In the genomic region with DNA sequence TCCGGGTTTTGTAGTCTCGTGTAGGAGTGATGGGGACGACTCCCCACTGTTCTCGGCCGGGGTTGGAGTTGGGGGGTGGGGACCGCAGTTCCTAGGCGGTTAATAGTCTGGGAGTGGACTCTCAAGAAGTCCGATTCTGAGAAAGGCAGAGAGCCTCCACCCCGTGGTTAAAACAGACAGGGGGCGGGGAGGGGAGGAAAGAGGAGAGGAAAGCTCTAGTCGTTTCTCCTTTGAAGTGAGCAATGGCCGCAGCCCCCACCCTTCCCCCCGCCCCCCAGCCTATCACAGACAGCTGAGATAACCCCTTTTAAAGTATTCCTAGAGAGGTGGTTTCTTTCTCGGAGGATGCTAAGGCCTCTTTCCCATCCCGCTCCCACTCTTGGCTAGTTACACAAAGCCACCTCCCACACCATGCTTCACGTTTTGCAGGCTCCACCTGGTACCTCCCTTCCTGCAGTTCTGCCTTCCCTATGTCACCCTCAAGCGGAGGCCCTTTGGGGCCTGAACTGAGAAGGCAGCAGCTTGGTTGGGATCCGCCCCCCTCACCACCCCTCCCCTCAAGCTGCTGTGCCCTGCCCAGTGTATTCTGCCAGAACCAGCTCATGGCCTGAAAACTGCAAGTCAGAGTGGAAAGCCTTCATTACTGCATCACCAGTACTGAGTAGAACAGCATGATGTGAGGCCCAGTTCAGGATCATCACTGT, we compare ENCODE assay signal across 8 cellular contexts. TPM values are rescaled to one million over a fixed set of nuclear protein-coding genes. Genes with fewer than 3 reads are reported as not detected.
DNase-seq lines count a peak whose midpoint lies in the region; ATAC-seq, FAIRE-seq and TF ChIP-seq lines count a peak whose summit lies in the region.

No MANE protein-coding gene starts in this region.

- intact Hi-C loops in K562 (cut with micrococcal nuclease) = no loop called here

- no TSS peak for BruUV-seq in K562 (replicated peaks; lab: Mats Ljungman, UMichigan)

- TF ChIP-seq CTCF in AG04449 (IDR thresholded peaks at IDR 0.05; ENCODE audit: insufficient read depth, low read length, missing control alignments) (no peak), HEK293 (tag by site-specific recombination; IDR thresholded peaks at IDR 0.05) (no peak), K562 (IDR thresholded peaks at IDR 0.05 in 2 of 3, conservative IDR thresholded peaks at IDR 0.05 in 1 of 3; ENCODE audit: insufficient read depth in 2 of 3, low read depth in 1 of 3, low read length in 3 of 3) (no peak)

- CTCF ChIA-PET in AG04449 (lab: Yijun Ruan, JAX) (interaction anchor here (0.6 to 18.1 kb wide), 9 partner anchors 11 to 255 kb away, joined by 3 to 316 read pairs (median 8); partner anchors contain the start of genes GNB3, MLF2, P3H3 and SPSB2), HEK293 (lab: Yijun Ruan, JAX) (interaction anchor here (0.6 to 8.4 kb wide), 10 partner anchors 12 to 255 kb away, joined by 3 to 71 read pairs (median 4); partner anchors contain the start of genes GNB3, PTMS and SPSB2), K562 (lab: Yijun Ruan, JAX; ENCODE audit: low intra/inter-chr PET ratio) (no interaction called here)

- no peaks in the 10 kb centered on the region for H3K27me3 ChIP-seq in K562 (ENCODE audit: control insufficient read depth in 2 of 2, insufficient read depth in 2 of 2, low read length in 2 of 2)

- peaks cover 53% of the 10 kb centered on the region for H3K79me2 ChIP-seq in K562 (ENCODE audit: control insufficient read depth, insufficient read depth, low read length)

- TF ChIP-seq EP300 in K562 (IDR thresholded peaks at IDR 0.05; ENCODE audit: low read length) = no peak

- H3K9me3 ChIP-seq in HEK293 (ENCODE audit: control insufficient read depth, insufficient read depth, low read depth, low read length) (no peaks in the 10 kb centered on the region), K562 (replicated peaks; ENCODE audit: control insufficient read depth, insufficient read depth, low read depth, low read length) (no peaks in the 10 kb centered on the region)

- H3K27ac ChIP-seq in HEK293 (ENCODE audit: extremely low read depth, low read depth, low read length) (peak overlapping the region; percentile 40; the same call in 1 of the 2 replicates), K562 (ENCODE audit: extremely low read depth, low read depth, low read length) (peak overlapping the region; percentile 69; the same call in 2 of the 3 replicates)

- H3K4me2 ChIP-seq in K562 (ENCODE audit: insufficient read depth, low read length) = peak overlapping the region; percentile 91

- in situ Hi-C loops in K562 (cut with MboI) = no loop called here

- peak; percentile 4 for ATAC-seq in K562
- ATAC-seq in HG03457 (IDR thresholded peaks at IDR 0.05; ENCODE audit: unreplicated experiment) = no peak

- peak; percentile 55 for FAIRE-seq in K562 (lab: Jason Lieb, UNC)

- H3K9me1 ChIP-seq in K562 (ENCODE audit: control insufficient read depth, insufficient read depth, low read length) = peaks cover 3% of the 10 kb centered on the region

- H2AFZ ChIP-seq in K562 (ENCODE audit: low read depth, low read length) = peak overlapping the region; percentile 75

- H3K4me3 ChIP-seq in AG04449 (ENCODE audit: low read depth, low read length) (peak overlapping the region; percentile 69), HEK293 (ENCODE audit: low read depth, low read length) (peak overlapping the region; percentile 67), K562 (peak overlapping the region; percentile 79)

- 0 out of 2 replicates have a peak, but pooled peaks have one; percentile 24 for TF ChIP-seq POLR2A in K562 (conservative IDR thresholded peaks at IDR 0.05)

- H3K4me1 ChIP-seq in HEK293 (ENCODE audit: control insufficient read depth, insufficient read depth, low read length) (peaks cover 11% of the 10 kb centered on the region), K562 (replicated peaks in 1 of 2; ENCODE audit: control insufficient read depth in 2 of 2, insufficient read depth in 2 of 2, low read length in 2 of 2) (peaks cover 12 to 18% of the 10 kb centered on the region in 2 experiments; a peak in 4 of 5 replicates)

- under 1% methylated on average over 14 of the region's 18 CpGs for WGBS in K562 (ENCODE audit: insufficient coverage, low coverage, missing lambda C conversion rate)

- DNase-seq in AG04449 (ENCODE audit: low read depth, low spot score) (no peak), T-helper 22 cell (ENCODE audit: low read depth) (peak; percentile 57), K562 (ENCODE audit: extremely low read depth in 1 of 4, low spot score in 3 of 4) (peak; percentile 59 to 64 (median 62)), inferior parietal cortex (ENCODE audit: extremely low spot score) (peak; percentile 32), 8988T (no peak)
- DNase-seq in stimulated activated CD4-positive, alpha-beta T cell treated with anti-CD3 and anti-CD28 coated beads, Interleukin-15, amount 100 ng/mL, for 1 hour (ENCODE audit: low read depth in 1 of 2, low spot score in 1 of 2) = peak; percentile 14 to 57

- peaks cover 22 to 66% of the 10 kb centered on the region in 2 experiments for H3K36me3 ChIP-seq in HEK293 (ENCODE audit: control insufficient read depth in 2 of 2, insufficient read depth in 1 of 2, low read length in 2 of 2)
- H3K36me3 ChIP-seq in K562 (ENCODE audit: control insufficient read depth, insufficient read depth, low read length) = peaks cover 67% of the 10 kb centered on the region

- no peak for TF ChIP-seq RAD21 in K562 (CRISPR knock-in tag; conservative IDR thresholded peaks at IDR 0.05 in 1 of 2, IDR thresholded peaks at IDR 0.05 in 1 of 2)

- no peaks in the 10 kb centered on the region; the same call in 1 of the 2 replicates for H4K20me1 ChIP-seq in K562 (replicated peaks; ENCODE audit: control insufficient read depth, insufficient read depth, low read length)

- H3K9ac ChIP-seq in K562 (ENCODE audit: insufficient read depth in 1 of 2, low read depth in 2 of 2, low read length in 2 of 2) = peak overlapping the region; percentile 49 to 77

- POLR2A ChIA-PET in AG04449 (lab: Yijun Ruan, JAX) (interaction anchor here (1.2 to 8.8 kb wide), 9 partner anchors 10 to 100 kb away, joined by 3 to 164 read pairs (median 16); partner anchors contain the start of genes GNB3, MLF2, P3H3 and PTMS), HEK293 (lab: Yijun Ruan, JAX) (interaction anchor here (0.6 to 7.1 kb wide), 28 partner anchors 8 to 482 kb away, joined by 3 to 183 read pairs (median 8); partner anchors contain the start of genes C12orf57, COPS7A, GAPDH and GNB3), K562 (lab: Yijun Ruan, JAX) (interaction anchor here (0.6 to 7.4 kb wide), 10 partner anchors 8 to 360 kb away, joined by 3 to 174 read pairs (median 6); partner anchors contain the start of genes COPS7A, GAPDH, GNB3 and MRPL51)

RNA-seq across cellular contexts. Expression of gene USP5, which starts 0.9 kb away (rescaled TPM):
- 34.6 and 100 TPM in 2 replicates for total RNA-seq in K562 (2011; cell fraction: chromatin; rRNA removed; ENCODE audit: low replicate concordance)
- total RNA-seq in K562 (2011; cell fraction: nucleolus; rRNA removed) = 63.3 and 65.9 TPM in 2 replicates
- total RNA-seq in K562 (2011; cell fraction: nucleoplasm; rRNA removed) = 36.9 and 44.7 TPM in 2 replicates
- total RNA-seq in K562 (2014; rRNA removed) = 64.3 and 69.8 TPM in 2 replicates
- total RNA-seq in K562 (2014; rRNA removed; fragmentation: Illumina TruSeq; extraction: Trizol) = 26.3 and 32.5 TPM in 2 replicates
- 59.4 and 59.8 TPM in 2 replicates for total RNA-seq in K562 (2015; rRNA removed; fragmentation: Illumina TruSeq; extraction: Trizol)
- total RNA-seq in K562 (2021) = 103 and 107 TPM in 2 replicates
- polyA plus RNA-seq in K562 (2011; rRNA removed) = 48.6 and 52.9 TPM in 2 replicates
- 43.0 and 64.9 TPM in 2 replicates for polyA plus RNA-seq in K562 (2011; cell fraction: cytosol; rRNA removed)
- polyA plus RNA-seq in K562 (2011; cell fraction: nucleus; rRNA removed) = 84.2 and 119 TPM in 2 replicates
- 53.9 and 72.4 TPM in 2 replicates for polyA plus RNA-seq in K562 (2012)
- 72.8 and 91.3 TPM in 2 replicates for polyA plus RNA-seq in K562 (2014; fragmentation: Illumina TruSeq; extraction: Trizol)
- polyA plus RNA-seq in K562 (2014; fragmentation: Nextera tagmentation; extraction: Ambion mirVana) = 1 to 10 TPM; 1.4 to 3.4 TPM
- 44.9 and 45.4 TPM in 2 replicates for polyA plus RNA-seq in K562 (2014; rRNA removed)
- polyA minus RNA-seq in K562 (2011; rRNA and poly(A)+ RNA removed) = 54.8 and 77.1 TPM in 2 replicates
- 44.9 and 47.5 TPM in 2 replicates for polyA minus RNA-seq in K562 (2011; cell fraction: cytosol; rRNA and poly(A)+ RNA removed)
- 22.6 and 28.9 TPM in 2 replicates for polyA minus RNA-seq in K562 (2011; cell fraction: nucleus; rRNA and poly(A)+ RNA removed)

RNA-seq across cellular contexts. Expression of gene CDCA3, which starts 1.7 kb away (rescaled TPM):
- 76.2 and 111 TPM in 2 replicates for total RNA-seq in K562 (2011; cell fraction: chromatin; rRNA removed; ENCODE audit: low replicate concordance)
- total RNA-seq in K562 (2011; cell fraction: nucleolus; rRNA removed) = 89.6 and 97.7 TPM in 2 replicates
- 82.1 and 89.9 TPM in 2 replicates for total RNA-seq in K562 (2011; cell fraction: nucleoplasm; rRNA removed)
- total RNA-seq in K562 (2014; rRNA removed) (55.1 and 71.3 TPM in 2 replicates), K562 (2014; rRNA removed; fragmentation: Illumina TruSeq; extraction: Trizol) (37.5 and 38.9 TPM in 2 replicates), K562 (2015; rRNA removed; fragmentation: Illumina TruSeq; extraction: Trizol) (62.3 and 62.7 TPM in 2 replicates), K562 (2021) (47.2 and 47.4 TPM in 2 replicates)
- polyA plus RNA-seq in K562 (2011; rRNA removed) (57.3 and 65.6 TPM in 2 replicates), K562 (2014; fragmentation: Illumina TruSeq; extraction: Trizol) (80.8 and 86.3 TPM in 2 replicates), K562 (2014; fragmentation: Nextera tagmentation; extraction: Ambion mirVana) (10 to 100 TPM; 24.2 to 30.6 TPM), K562 (2014; rRNA removed) (80.3 and 103 TPM in 2 replicates)
- polyA plus RNA-seq in K562 (2011; cell fraction: cytosol; rRNA removed) = 85.3 and 132 TPM in 2 replicates
- polyA plus RNA-seq in K562 (2011; cell fraction: nucleus; rRNA removed) = 187 and 242 TPM in 2 replicates
- 54.6 and 57.3 TPM in 2 replicates for polyA plus RNA-seq in K562 (2012)
- 32.5 and 43.7 TPM in 2 replicates for polyA minus RNA-seq in K562 (2011; rRNA and poly(A)+ RNA removed)
- 44.4 and 45.3 TPM in 2 replicates for polyA minus RNA-seq in K562 (2011; cell fraction: cytosol; rRNA and poly(A)+ RNA removed)
- polyA minus RNA-seq in K562 (2011; cell fraction: nucleus; rRNA and poly(A)+ RNA removed) = 54.7 and 69.0 TPM in 2 replicates

RNA-seq across cellular contexts. Expression of gene GNB3, which starts 12.1 kb away (rescaled TPM):
- 21.3 and 60.8 TPM in 2 replicates for total RNA-seq in K562 (2011; cell fraction: chromatin; rRNA removed; ENCODE audit: low replicate concordance)
- 31.3 and 31.9 TPM in 2 replicates for total RNA-seq in K562 (2011; cell fraction: nucleolus; rRNA removed)
- total RNA-seq in K562 (2011; cell fraction: nucleoplasm; rRNA removed) = 25.8 and 28.7 TPM in 2 replicates
- 0.65 and 1.4 TPM in 2 replicates for total RNA-seq in K562 (2014; rRNA removed)
- total RNA-seq in K562 (2014; rRNA removed; fragmentation: Illumina TruSeq; extraction: Trizol) = 0.61 and 1.8 TPM in 2 replicates
- 2.0 and 2.2 TPM in 2 replicates for total RNA-seq in K562 (2015; rRNA removed; fragmentation: Illumina TruSeq; extraction: Trizol)
- 3.4 and 4.5 TPM in 2 replicates for total RNA-seq in K562 (2021)
- 1.9 and 6.8 TPM in 2 replicates for polyA plus RNA-seq in K562 (2011; rRNA removed)
- polyA plus RNA-seq in K562 (2011; cell fraction: cytosol; rRNA removed) = 2.3 and 4.7 TPM in 2 replicates
- polyA plus RNA-seq in K562 (2011; cell fraction: nucleus; rRNA removed) = 36.2 and 42.6 TPM in 2 replicates
- polyA plus RNA-seq in K562 (2012) = 4.7 and 6.6 TPM in 2 replicates
- 3.6 and 5.8 TPM in 2 replicates for polyA plus RNA-seq in K562 (2014; fragmentation: Illumina TruSeq; extraction: Trizol)
- 1 to 10 TPM; 1.5 to 2.4 TPM for polyA plus RNA-seq in K562 (2014; fragmentation: Nextera tagmentation; extraction: Ambion mirVana)
- polyA plus RNA-seq in K562 (2014; rRNA removed) = 2.9 and 6.1 TPM in 2 replicates
- polyA minus RNA-seq in K562 (2011; rRNA and poly(A)+ RNA removed) = 0.84 and 2.3 TPM in 2 replicates
- polyA minus RNA-seq in K562 (2011; cell fraction: cytosol; rRNA and poly(A)+ RNA removed) = 1.8 TPM in 1 of 2 replicates, not detected in the other
- 4.6 and 8.8 TPM in 2 replicates for polyA minus RNA-seq in K562 (2011; cell fraction: nucleus; rRNA and poly(A)+ RNA removed)

RNA-seq across cellular contexts. Expression of gene TPI1, which starts 14.5 kb away (rescaled TPM):
- 247 and 515 TPM in 2 replicates for total RNA-seq in K562 (2011; cell fraction: chromatin; rRNA removed; ENCODE audit: low replicate concordance)
- total RNA-seq in K562 (2011; cell fraction: nucleolus; rRNA removed) = 482 and 515 TPM in 2 replicates
- total RNA-seq in K562 (2011; cell fraction: nucleoplasm; rRNA removed) = 405 and 412 TPM in 2 replicates
- total RNA-seq in K562 (2014; rRNA removed) (810 and 1,081 TPM in 2 replicates), K562 (2014; rRNA removed; fragmentation: Illumina TruSeq; extraction: Trizol) (553 and 662 TPM in 2 replicates), K562 (2015; rRNA removed; fragmentation: Illumina TruSeq; extraction: Trizol) (816 and 892 TPM in 2 replicates), K562 (2021) (678 and 684 TPM in 2 replicates)
- polyA plus RNA-seq in K562 (2011; rRNA removed) (1,939 and 1,978 TPM in 2 replicates), K562 (2014; fragmentation: Illumina TruSeq; extraction: Trizol) (1,007 and 1,220 TPM in 2 replicates), K562 (2014; fragmentation: Nextera tagmentation; extraction: Ambion mirVana) (1,000 to 10,000 TPM; 4,965 to 4,971 TPM), K562 (2014; rRNA removed) (764 and 829 TPM in 2 replicates)
- polyA plus RNA-seq in K562 (2011; cell fraction: cytosol; rRNA removed) = 2,885 and 2,924 TPM in 2 replicates
- 1,145 and 1,403 TPM in 2 replicates for polyA plus RNA-seq in K562 (2011; cell fraction: nucleus; rRNA removed)
- polyA plus RNA-seq in K562 (2012) = 681 and 688 TPM in 2 replicates
- 1,244 and 1,320 TPM in 2 replicates for polyA minus RNA-seq in K562 (2011; rRNA and poly(A)+ RNA removed)
- polyA minus RNA-seq in K562 (2011; cell fraction: cytosol; rRNA and poly(A)+ RNA removed) = 431 and 480 TPM in 2 replicates
- 154 and 318 TPM in 2 replicates for polyA minus RNA-seq in K562 (2011; cell fraction: nucleus; rRNA and poly(A)+ RNA removed)

RNA-seq across cellular contexts. Expression of gene SPSB2, which starts 20.3 kb away (rescaled TPM):
- total RNA-seq in K562 (2011; cell fraction: chromatin; rRNA removed; ENCODE audit: low replicate concordance) = 1.5 and 5.5 TPM in 2 replicates
- total RNA-seq in K562 (2011; cell fraction: nucleolus; rRNA removed) = 4.5 and 5.3 TPM in 2 replicates
- 4.0 and 5.6 TPM in 2 replicates for total RNA-seq in K562 (2011; cell fraction: nucleoplasm; rRNA removed)
- total RNA-seq in K562 (2014; rRNA removed) = 8.9 and 10.6 TPM in 2 replicates
- total RNA-seq in K562 (2014; rRNA removed; fragmentation: Illumina TruSeq; extraction: Trizol) = 1.3 and 1.6 TPM in 2 replicates
- 7.2 and 7.9 TPM in 2 replicates for total RNA-seq in K562 (2015; rRNA removed; fragmentation: Illumina TruSeq; extraction: Trizol)
- 7.5 and 9.4 TPM in 2 replicates for total RNA-seq in K562 (2021)
- 1.9 and 3.0 TPM in 2 replicates for polyA plus RNA-seq in K562 (2011; rRNA removed)
- polyA plus RNA-seq in K562 (2011; cell fraction: cytosol; rRNA removed) = 5.1 and 8.3 TPM in 2 replicates
- polyA plus RNA-seq in K562 (2011; cell fraction: nucleus; rRNA removed) = 5.3 and 7.2 TPM in 2 replicates
- polyA plus RNA-seq in K562 (2012) = 5.7 and 6.2 TPM in 2 replicates
- polyA plus RNA-seq in K562 (2014; fragmentation: Illumina TruSeq; extraction: Trizol) = 1.4 and 5.5 TPM in 2 replicates
- under 1 TPM; 0.10 to 0.29 TPM for polyA plus RNA-seq in K562 (2014; fragmentation: Nextera tagmentation; extraction: Ambion mirVana)
- polyA plus RNA-seq in K562 (2014; rRNA removed) = 10.5 and 13.7 TPM in 2 replicates
- 0.70 and 1.5 TPM in 2 replicates for polyA minus RNA-seq in K562 (2011; rRNA and poly(A)+ RNA removed)
- polyA minus RNA-seq in K562 (2011; cell fraction: cytosol; rRNA and poly(A)+ RNA removed) = 2.0 and 2.5 TPM in 2 replicates
- polyA minus RNA-seq in K562 (2011; cell fraction: nucleus; rRNA and poly(A)+ RNA removed) = 4.8 and 6.1 TPM in 2 replicates

Comparison
In these comparisons a context has a peak if more than half of its experiments do, and no peak if none do; other contexts are left out.
1. DNase-seq: peak in T-helper 22 cell (single experiment), K562 (4 of 4), inferior parietal cortex (single experiment) and stimulated activated CD4-positive, alpha-beta T cell treated with anti-CD3 and anti-CD28 coated beads, Interleukin-15, amount 100 ng/mL, for 1 hour (2 of 2); none in AG04449 (single experiment) and 8988T (single experiment).
2. Peak in every context shown above with its lines, with median percentiles within 50 percentile points of each other: H3K4me3 ChIP-seq.